Comparison of ENCODE assay signal across 14 cellular contexts in genomic region chr7:55249332-55249731, GRCh38.
"Had no signal": no experiment of that assay in that cellular context is flagged by ENCODE, and none has a peak within 500 bp of the region (broad histone marks: within the 10 kb centered on the region; RNA-seq: fewer than 3 reads in every experiment).

No MANE protein-coding gene starts in this region.

- H3K9me3 Mint-ChIP-seq: activated CD4-positive, alpha-beta T cell treated with anti-CD3 and anti-CD28 coated beads, Interleukin-2, amount 10 ng/mL, durations not matched to agents 24 days and 14 days; activated T-helper 1 cell treated with anti-CD3 and anti-CD28 coated beads, Interleukin-12 subunit alpha, Interleukin-12 subunit beta, Interleukin-2, Interleukin-4 antibody, amounts not matched to agents 30 ng/mL and 10 ng/mL and 1 ng/mL, durations not matched to agents 14 hours and 24 hours and 36 hours; naive thymus-derived CD8-positive, alpha-beta T cell had no signal

- H3K4me3 Mint-ChIP-seq: activated CD4-positive, alpha-beta T cell treated with anti-CD3 and anti-CD28 coated beads, Interleukin-2, amount 10 ng/mL, durations not matched to agents 24 days and 14 days; activated T-helper 1 cell treated with anti-CD3 and anti-CD28 coated beads, Interleukin-12 subunit alpha, Interleukin-12 subunit beta, Interleukin-2, Interleukin-4 antibody, amounts not matched to agents 30 ng/mL and 10 ng/mL and 1 ng/mL, durations not matched to agents 14 hours and 24 hours and 36 hours; naive thymus-derived CD8-positive, alpha-beta T cell; WTC11 had no signal

- DNase-seq: activated CD4-positive, alpha-beta T cell treated with anti-CD3 and anti-CD28 coated beads, Interleukin-2, amount 10 ng/mL, durations not matched to agents 24 days and 14 days; activated naive CD4-positive, alpha-beta T cell; heart right ventricle; mucosa of descending colon; naive thymus-derived CD8-positive, alpha-beta T cell; nucleus accumbens; stimulated activated CD4-positive, alpha-beta T cell treated with anti-CD3 and anti-CD28 coated beads, Interleukin-4, amount 100 ng/mL, for 4 hours; stomach; T-helper 1 cell had no signal

- H3K9me3 ChIP-seq: ascending aorta, heart right ventricle, mucosa of descending colon, stomach had no signal

- H3K36me3 ChIP-seq: ascending aorta, heart right ventricle, stomach had no signal

- FAIRE-seq: bronchial epithelial cell, frontal cortex had no signal

- ATAC-seq: heart right ventricle; mucosa of descending colon; naive thymus-derived CD8-positive, alpha-beta T cell; WTC11 had no signal

- H3K36me3 Mint-ChIP-seq: naive thymus-derived CD8-positive, alpha-beta T cell; WTC11 had no signal

- H3K27ac ChIP-seq: ascending aorta, heart right ventricle, stomach had no signal

- H3K27ac Mint-ChIP-seq: activated CD4-positive, alpha-beta T cell treated with anti-CD3 and anti-CD28 coated beads, Interleukin-2, amount 10 ng/mL, durations not matched to agents 24 days and 14 days; activated T-helper 1 cell treated with anti-CD3 and anti-CD28 coated beads, Interleukin-12 subunit alpha, Interleukin-12 subunit beta, Interleukin-2, Interleukin-4 antibody, amounts not matched to agents 30 ng/mL and 10 ng/mL and 1 ng/mL, durations not matched to agents 14 hours and 24 hours and 36 hours; naive thymus-derived CD8-positive, alpha-beta T cell; WTC11 had no signal

- H3K4me3 ChIP-seq: ascending aorta, heart right ventricle, mucosa of descending colon, stomach had no signal

- H3K4me1 Mint-ChIP-seq: activated CD4-positive, alpha-beta T cell treated with anti-CD3 and anti-CD28 coated beads, Interleukin-2, amount 10 ng/mL, durations not matched to agents 24 days and 14 days had no signal

- H3K27me3 ChIP-seq: ascending aorta had no signal
